In genomic region chr3:113329757-113330156, GRCh38 we compare ENCODE assay signal across 27 cellular contexts.
"Had no signal": no experiment of that assay in that cellular context is flagged by ENCODE, and none has a peak within 500 bp of the region (broad histone marks: within the 10 kb centered on the region; RNA-seq: fewer than 3 reads in every experiment).

No MANE protein-coding gene starts in this region.

- H3K4me3 Mint-ChIP-seq: activated B cell treated with CpG ODN at 0.5 μM for 24 hours; activated CD4-positive, alpha-beta T cell treated with anti-CD3 and anti-CD28 coated beads for 36 hours; activated T-cell treated with anti-CD3 and anti-CD28 coated beads, Interleukin-2, amount 50 U/mL, for 24 hours; activated T-helper 17 cell treated with anti-CD3 and anti-CD28 coated beads, Interleukin-2, amount 50 U/mL, for 72 hours; naive thymus-derived CD4-positive, alpha-beta T cell; neural crest cell; stimulated activated effector memory CD8-positive, alpha-beta T cell treated with anti-CD3 and anti-CD28 coated beads, Interleukin-12 subunit alpha, Interleukin-12 subunit beta, amount 100 ng/mL, for 72 hours; T-helper 2 cell treated with Interferon-gamma antibody and Interleukin-4, amounts not matched to agents 5 μg/mL and 100 μg/mL, for 36 hours; type B pancreatic cell had no signal

- DNase-seq: activated B cell treated with CpG ODN at 0.5 μM for 24 hours; activated CD4-positive, alpha-beta T cell treated with anti-CD3 and anti-CD28 coated beads for 36 hours; activated CD4-positive, alpha-beta T cell treated with anti-CD3 and anti-CD28 coated beads, Interleukin-2, amount 50 U/mL, for 4 hours; activated CD8-positive, alpha-beta memory T cell treated with anti-CD3 and anti-CD28 coated beads for 24 hours; activated CD8-positive, alpha-beta memory T cell treated with anti-CD3 and anti-CD28 coated beads, Interleukin-2, amount 50 U/mL, for 4 hours; activated T-cell treated with anti-CD3 and anti-CD28 coated beads, Interleukin-2, amount 50 U/mL, for 24 hours; head of caudate nucleus; hypothalamus; left ventricle myocardium inferior; naive thymus-derived CD4-positive, alpha-beta T cell; occipital lobe; small intestine; stimulated activated CD4-positive, alpha-beta T cell treated with anti-CD3 and anti-CD28 coated beads, Interleukin-2, amount 100 ng/mL, for 24 hours; stomach; testis had no signal

- H3K27me3 ChIP-seq: cardiac muscle cell, gastroesophageal sphincter, stomach, testis, vagina had no signal

- H3K9me3 Mint-ChIP-seq: activated B cell treated with CpG ODN at 0.5 μM for 24 hours; activated naive CD4-positive, alpha-beta T cell treated with anti-CD3 and anti-CD28 coated beads, Interleukin-2, amount 50 U/mL, for 72 hours; activated T-cell treated with anti-CD3 and anti-CD28 coated beads, Interleukin-2, amount 50 U/mL, for 24 hours; activated T-helper 17 cell treated with anti-CD3 and anti-CD28 coated beads, Interleukin-2, amount 50 U/mL, for 72 hours; stimulated activated effector memory CD8-positive, alpha-beta T cell treated with anti-CD3 and anti-CD28 coated beads, Interleukin-12 subunit alpha, Interleukin-12 subunit beta, amount 100 ng/mL, for 72 hours; T-helper 2 cell treated with Interferon-gamma antibody and Interleukin-4, amounts not matched to agents 5 μg/mL and 100 μg/mL, for 36 hours; type B pancreatic cell had no signal

- FAIRE-seq: small intestine, TTC549 had no signal

- H3K36me3 Mint-ChIP-seq: stimulated activated effector memory CD8-positive, alpha-beta T cell treated with anti-CD3 and anti-CD28 coated beads, Interleukin-12 subunit alpha, Interleukin-12 subunit beta, amount 100 ng/mL, for 72 hours had no signal

- H3K36me3 ChIP-seq: cardiac muscle cell had no signal

- H3K4me1 Mint-ChIP-seq: activated B cell treated with CpG ODN at 0.5 μM for 24 hours; activated CD4-positive, alpha-beta T cell treated with anti-CD3 and anti-CD28 coated beads for 36 hours; activated T-helper 17 cell treated with anti-CD3 and anti-CD28 coated beads, Interleukin-2, amount 50 U/mL, for 72 hours; stimulated activated effector memory CD8-positive, alpha-beta T cell treated with anti-CD3 and anti-CD28 coated beads, Interleukin-12 subunit alpha, Interleukin-12 subunit beta, amount 100 ng/mL, for 72 hours had no signal

- H3K27ac ChIP-seq: cardiac muscle cell, epithelial cell of prostate, gastroesophageal sphincter, left ventricle myocardium inferior, stomach, testis, vagina had no signal

- ATAC-seq: activated CD4-positive, alpha-beta T cell treated with anti-CD3 and anti-CD28 coated beads for 36 hours; activated naive CD4-positive, alpha-beta T cell treated with anti-CD3 and anti-CD28 coated beads, Interleukin-2, amount 50 U/mL, for 72 hours; activated T-helper 17 cell treated with anti-CD3 and anti-CD28 coated beads, Interleukin-2, amount 50 U/mL, for 72 hours; gastroesophageal sphincter; naive thymus-derived CD4-positive, alpha-beta T cell; sciatic nerve; stimulated activated effector memory CD8-positive, alpha-beta T cell treated with anti-CD3 and anti-CD28 coated beads, Interleukin-12 subunit alpha, Interleukin-12 subunit beta, amount 100 ng/mL, for 72 hours had no signal

- H3K4me1 ChIP-seq: gastroesophageal sphincter, left ventricle myocardium inferior, stomach, testis, vagina had no signal

- H3K27me3 Mint-ChIP-seq: activated B cell treated with CpG ODN at 0.5 μM for 24 hours; activated CD4-positive, alpha-beta T cell treated with anti-CD3 and anti-CD28 coated beads for 36 hours; activated T-cell treated with anti-CD3 and anti-CD28 coated beads, Interleukin-2, amount 50 U/mL, for 24 hours; activated T-helper 17 cell treated with anti-CD3 and anti-CD28 coated beads, Interleukin-2, amount 50 U/mL, for 72 hours; naive thymus-derived CD4-positive, alpha-beta T cell; type B pancreatic cell had no signal

- H3K4me3 ChIP-seq: cardiac muscle cell, gastroesophageal sphincter, left ventricle myocardium inferior, stomach, testis, vagina had no signal

- H3K9me3 ChIP-seq: gastroesophageal sphincter, testis, vagina had no signal

- H3K27ac Mint-ChIP-seq: activated B cell treated with CpG ODN at 0.5 μM for 24 hours; activated CD4-positive, alpha-beta T cell treated with anti-CD3 and anti-CD28 coated beads for 36 hours; activated T-cell treated with anti-CD3 and anti-CD28 coated beads, Interleukin-2, amount 50 U/mL, for 24 hours; activated T-helper 17 cell treated with anti-CD3 and anti-CD28 coated beads, Interleukin-2, amount 50 U/mL, for 72 hours; stimulated activated effector memory CD8-positive, alpha-beta T cell treated with anti-CD3 and anti-CD28 coated beads, Interleukin-12 subunit alpha, Interleukin-12 subunit beta, amount 100 ng/mL, for 72 hours; T-helper 2 cell treated with Interferon-gamma antibody and Interleukin-4, amounts not matched to agents 5 μg/mL and 100 μg/mL, for 36 hours; type B pancreatic cell had no signal
